ENCODE assay signal across 13 cellular contexts in genomic region chr1:92909321-92909720, GRCh38. TPM values are rescaled to one million over a fixed set of nuclear protein-coding genes. Genes with fewer than 3 reads are reported as not detected.
DNase-seq lines count a peak whose midpoint lies in the region; ATAC-seq, FAIRE-seq and TF ChIP-seq lines count a peak whose summit lies in the region.
"Had no signal": no experiment of that assay in that cellular context is flagged by ENCODE, and none has a peak within 500 bp of the region (broad histone marks: within the 10 kb centered on the region; RNA-seq: fewer than 3 reads in every experiment).

No MANE protein-coding gene starts in this region.

- no peak for TF ChIP-seq CTCF in HCT116 (IDR thresholded peaks at IDR 0.05 in 2 of 3, conservative IDR thresholded peaks at IDR 0.05 in 1 of 3; ENCODE audit: borderline replicate concordance in 1 of 3, insufficient read depth in 1 of 3, low read depth in 2 of 3, low read length in 2 of 3)

- H3K9me2 ChIP-seq in HCT116 (ENCODE audit: insufficient read depth), result no peaks in the 10 kb centered on the region

- H3K27me3 ChIP-seq in ACC112 (ENCODE audit: insufficient read depth, low read length), result no peaks in the 10 kb centered on the region
- no peaks in the 10 kb centered on the region for H3K27me3 ChIP-seq in HCT116 (ENCODE audit: insufficient read depth, low read length)
- H3K27me3 ChIP-seq: BLaER1 treated with 17β-estradiol and CSF1 and Interleukin-3, amounts not matched to agents 10 nM and 100 nM; heart right ventricle had no signal

- no peak for TF ChIP-seq POLR2A in HCT116 (IDR thresholded peaks at IDR 0.05; ENCODE audit: borderline replicate concordance, extremely low read depth, insufficient read depth, insufficient read length)
- TF ChIP-seq POLR2A in GM12892 (IDR thresholded peaks at IDR 0.05; ENCODE audit: low read depth, low read length), result no peak
- no peak for TF ChIP-seq POLR2A in GM18505 (IDR thresholded peaks at IDR 0.05; ENCODE audit: borderline replicate concordance, extremely low read depth, insufficient read depth, insufficient read length)

- H3K4me3 ChIP-seq in ACC112 (ENCODE audit: low read depth, low read length), result no peak overlapping the region
- H3K4me3 ChIP-seq in HCT116 (replicated peaks in 1 of 2; ENCODE audit: low read depth in 1 of 2, low read length in 2 of 2), result no peak overlapping the region
- H3K4me3 ChIP-seq: BLaER1 treated with 17β-estradiol and CSF1 and Interleukin-3, amounts not matched to agents 10 nM and 100 nM; heart right ventricle had no signal

- intact Hi-C loops in HCT116 (cut with micrococcal nuclease), result no loop called here

- BruUV-seq in HCT116 (replicated peaks; lab: Mats Ljungman, UMichigan), result no TSS peak

- H3K79me2 ChIP-seq in ACC112 (ENCODE audit: control insufficient read depth, insufficient read depth, low read length, unreplicated experiment), result no peaks in the 10 kb centered on the region
- H3K79me2 ChIP-seq in HCT116 (ENCODE audit: insufficient read depth, low read length), result no peaks in the 10 kb centered on the region

- no peak overlapping the region for H3K9ac ChIP-seq in HCT116 (ENCODE audit: low read length)
- H3K9ac ChIP-seq: BLaER1 treated with 17β-estradiol and CSF1 and Interleukin-3, amounts not matched to agents 10 nM and 100 nM had no signal

- TF ChIP-seq RAD21 in HCT116 (IDR thresholded peaks at IDR 0.05; ENCODE audit: low read depth), result no peak

- FAIRE-seq in GM12892 (lab: Jason Lieb, UNC), result no peak

- POLR2A ChIA-PET in HCT116 (lab: Charles Lee), result no interaction called here

- peak overlapping the region; percentile 39 for H3K4me2 ChIP-seq in HCT116 (ENCODE audit: low read length)
- H3K4me2 ChIP-seq: BLaER1 treated with 17β-estradiol and CSF1 and Interleukin-3, amounts not matched to agents 10 nM and 100 nM had no signal

- H2AFZ ChIP-seq in ACC112 (ENCODE audit: low read length, unreplicated experiment) (no peak overlapping the region), HCT116 (ENCODE audit: low read depth, low read length, poor library complexity, severe bottlenecking) (no peak overlapping the region)

- H4K20me1 ChIP-seq in HCT116 (ENCODE audit: insufficient read depth), result no peaks in the 10 kb centered on the region; the same call in 1 of the 2 replicates
- H4K20me1 ChIP-seq: BLaER1 treated with 17β-estradiol and CSF1 and Interleukin-3, amounts not matched to agents 10 nM and 100 nM had no signal

- H3K4me1 ChIP-seq in ACC112 (ENCODE audit: control insufficient read depth, insufficient read depth, low read length, unreplicated experiment) (peaks cover 30% of the 10 kb centered on the region), HCT116 (ENCODE audit: control insufficient read depth in 1 of 2, insufficient read depth in 2 of 2, low read length in 2 of 2) (peaks cover 5 to 31% of the 10 kb centered on the region in 2 experiments; a peak in 3 of 4 replicates)
- H3K4me1 ChIP-seq: BLaER1 treated with 17β-estradiol and CSF1 and Interleukin-3, amounts not matched to agents 10 nM and 100 nM had no signal

- peak; percentile 49 for DNase-seq in HCT116 (ENCODE audit: low read depth, low spot score)
- peak; percentile 38 for DNase-seq in amniotic stem cell (lab: John Stamatoyannopoulos, UW)
- DNase-seq in hepatic stellate cell (ENCODE audit: low spot score), result peak; percentile 69
- no peak for DNase-seq in GM12892 (ENCODE audit: insufficient read length)
- DNase-seq in OCI-M1 (lab: John Stamatoyannopoulos, UW), result no peak
- DNase-seq: activated B cell treated with CpG ODN at 0.5 μM for 24 hours; central memory CD4-positive, alpha-beta T cell; heart right ventricle; NCI-H1694 treated with DMSO at 0.1 percent for 48 hours had no signal

- H3K27ac ChIP-seq in ACC112 (ENCODE audit: low read depth, low read length), result peak overlapping the region; percentile 76
- H3K27ac ChIP-seq in HCT116 (ENCODE audit: low read depth, low read length), result no peak overlapping the region
- H3K27ac ChIP-seq: BLaER1 treated with 17β-estradiol and CSF1 and Interleukin-3, amounts not matched to agents 10 nM and 100 nM; heart right ventricle had no signal

- ATAC-seq in HCT116, result peak; percentile 89
- ATAC-seq in GM18505 (IDR thresholded peaks at IDR 0.05; ENCODE audit: unreplicated experiment), result no peak
- no peak for ATAC-seq in HG02610 (IDR thresholded peaks at IDR 0.05; ENCODE audit: unreplicated experiment)
- ATAC-seq: heart right ventricle had no signal

- H3K36me3 ChIP-seq in ACC112 (ENCODE audit: insufficient read depth, low read length) (no peaks in the 10 kb centered on the region), HCT116 (ENCODE audit: control insufficient read depth in 1 of 2, insufficient read depth in 2 of 2, low read length in 2 of 2) (no peaks in the 10 kb centered on the region)
- H3K36me3 ChIP-seq: heart right ventricle had no signal

- RAD21 ChIA-PET in HCT116 (lab: Charles Lee; ENCODE audit: low non-redundant PET in 1 of 2, low total read pairs in 2 of 2, uncharacterized antibody in 2 of 2, unreplicated experiment in 2 of 2), result no interaction called here

- CTCF ChIA-PET in HCT116 (lab: Charles Lee), result no interaction called here

- no peaks in the 10 kb centered on the region for H3K9me3 ChIP-seq in HCT116 (ENCODE audit: control insufficient read depth in 1 of 2, insufficient read depth in 1 of 2, low read depth in 1 of 2, low read length in 2 of 2)

TF ChIP-seq in HCT116, 20 proteins besides CTCF, POLR2A, EP300 and RAD21:
- TF ChIP-seq JUND (IDR thresholded peaks at IDR 0.05), result peak; percentile 44; the same call in 1 of the 2 replicates
- TF ChIP-seq SP1 (IDR thresholded peaks at IDR 0.05; ENCODE audit: low read depth), result no peak; the same call in 1 of the 2 replicates
- no peak for TF ChIP-seq YY1 (IDR thresholded peaks at IDR 0.05; ENCODE audit: extremely low read depth, insufficient replicate concordance, low read depth, low read length)
- no peak; the same call in 1 of the 2 replicates for TF ChIP-seq CBX3 (IDR thresholded peaks at IDR 0.05; ENCODE audit: low read depth)
- TF ChIP-seq ZBTB33 (IDR thresholded peaks at IDR 0.05; ENCODE audit: extremely low read depth, insufficient replicate concordance, low read length), result no peak
- peak; percentile 69 for TF ChIP-seq FOSL1 (IDR thresholded peaks at IDR 0.05; ENCODE audit: low read depth)
- TF ChIP-seq REST (IDR thresholded peaks at IDR 0.05; ENCODE audit: low read depth), result no peak
- no peak for TF ChIP-seq CEBPB (IDR thresholded peaks at IDR 0.05; ENCODE audit: low read depth)
TF ChIP-seq in HCT116: peak in this region for 2.

RNA-seq across cellular contexts. Expression of gene DIPK1A, which starts 51.9 kb away (rescaled TPM):
- 4.3 TPM for total RNA-seq in HCT116 (2021; ENCODE audit: unreplicated experiment)
- 2.7 and 3.0 TPM in 2 replicates for polyA plus RNA-seq in HCT116 (2012)
- polyA plus RNA-seq in GM12892 (2012; ENCODE audit: missing spikeins), result 6.1 TPM

Comparison
In these comparisons a context has a peak if more than half of its experiments do, and no peak if none do; other contexts are left out.
1. DNase-seq: peak in HCT116 (single experiment), amniotic stem cell (single experiment) and hepatic stellate cell (single experiment); none in GM12892 (single experiment) and OCI-M1 (single experiment).